Comparison of ENCODE assay signal across 16 cellular contexts in the genomic region with DNA sequence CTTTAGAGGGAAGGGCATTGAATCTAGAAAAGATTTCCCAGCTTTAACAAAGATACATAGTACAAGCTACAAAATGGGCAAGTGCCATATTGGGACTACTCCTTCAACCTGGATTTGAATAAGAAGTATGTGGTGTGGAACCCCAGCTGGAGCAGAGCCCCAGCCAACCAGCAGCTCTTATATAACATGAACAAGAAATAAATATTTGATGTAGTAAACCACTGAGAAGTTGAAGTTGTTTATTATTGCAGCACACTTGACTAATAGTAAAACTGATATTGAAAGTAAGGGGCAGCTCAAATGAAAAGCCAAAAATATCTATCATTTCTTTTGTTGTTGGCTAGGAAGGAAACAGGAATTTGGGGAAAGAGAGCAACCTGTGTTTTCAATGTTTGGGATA.
DNase-seq lines count a peak whose midpoint lies in the region; ATAC-seq and TF ChIP-seq lines count a peak whose summit lies in the region.
"Had no signal": no experiment of that assay in that cellular context is flagged by ENCODE, and none has a peak within 500 bp of the region (broad histone marks: within the 10 kb centered on the region; RNA-seq: fewer than 3 reads in every experiment).

No MANE protein-coding gene starts in this region.

- H4K20me1 ChIP-seq in neural progenitor cell (ENCODE audit: low read depth): no peaks in the 10 kb centered on the region

- no peaks in the 10 kb centered on the region for H3K36me3 Mint-ChIP-seq in neural progenitor cell
- H3K36me3 Mint-ChIP-seq in activated CD4-positive, alpha-beta memory T cell treated with anti-CD3 and anti-CD28 coated beads, Interleukin-2, amount 10 ng/mL, durations not matched to agents 7 days and 5 days (ENCODE audit: low read depth): no peaks in the 10 kb centered on the region
- no peaks in the 10 kb centered on the region for H3K36me3 Mint-ChIP-seq in MCF 10A (ENCODE audit: insufficient read depth, unreplicated experiment)

- H3K27me3 Mint-ChIP-seq in neural progenitor cell (ENCODE audit: insufficient read depth, low read depth) (peaks cover 5% of the 10 kb centered on the region), MCF 10A (ENCODE audit: insufficient read depth, unreplicated experiment) (no peaks in the 10 kb centered on the region)
- H3K27me3 Mint-ChIP-seq in activated CD4-positive, alpha-beta memory T cell treated with anti-CD3 and anti-CD28 coated beads, Interleukin-2, amount 10 ng/mL, durations not matched to agents 7 days and 5 days: no peaks in the 10 kb centered on the region

- H3K4me3 ChIP-seq in neural progenitor cell: no peak overlapping the region
- H3K4me3 ChIP-seq: HAP-1 had no signal

- intact Hi-C loops in MCF 10A (cut with micrococcal nuclease): no loop called here

- no peak for DNase-seq in neural progenitor cell (ENCODE audit: low spot score)
- no peak for DNase-seq in activated CD4-positive, alpha-beta memory T cell treated with anti-CD3 and anti-CD28 coated beads, Interleukin-2, amount 10 ng/mL, durations not matched to agents 7 days and 5 days
- DNase-seq in MCF 10A (ENCODE audit: unreplicated experiment): no peak
- no peak for DNase-seq in epidermal melanocyte (ENCODE audit: insufficient read length, low spot score)
- DNase-seq: DND-41, NCI-H1092, NCI-H2081, NCI-H748 treated with DMSO at 0.1 percent for 48 hours had no signal

- H3K27ac Mint-ChIP-seq in neural progenitor cell (no peak overlapping the region), MCF 10A (ENCODE audit: low read depth, unreplicated experiment) (no peak overlapping the region)
- no peak overlapping the region for H3K27ac Mint-ChIP-seq in activated CD4-positive, alpha-beta memory T cell treated with anti-CD3 and anti-CD28 coated beads, Interleukin-2, amount 10 ng/mL, durations not matched to agents 7 days and 5 days
- H3K27ac Mint-ChIP-seq: T-helper 1 cell treated with Interleukin-12 subunit alpha and Interleukin-12 subunit beta and Interleukin-4 antibody, amounts not matched to agents 30 μg/mL and 1 μg/mL, for 36 hours had no signal

- H3F3A ChIP-seq in neural progenitor cell (ENCODE audit: low read depth): peaks cover 3% of the 10 kb centered on the region

- POLR2A ChIA-PET in activated CD4-positive, alpha-beta memory T cell treated with anti-CD3 and anti-CD28 coated beads, Interleukin-2, amount 10 ng/mL, durations not matched to agents 7 days and 5 days (lab: Charles Lee): no interaction called here
- POLR2A ChIA-PET in MCF 10A (lab: Yijun Ruan, JAX): no interaction called here

- ATAC-seq in GM18867 (IDR thresholded peaks at IDR 0.05; ENCODE audit: unreplicated experiment): peak; percentile 56
- ATAC-seq in GM21786 (IDR thresholded peaks at IDR 0.05; ENCODE audit: unreplicated experiment): peak; percentile 62
- ATAC-seq in HG03175 (IDR thresholded peaks at IDR 0.05; ENCODE audit: unreplicated experiment): peak; percentile 38
- ATAC-seq: PC-3 had no signal

- H3K4me1 ChIP-seq in neural progenitor cell: no peaks in the 10 kb centered on the region
- H3K4me1 ChIP-seq: HAP-1 had no signal

- no peaks in the 10 kb centered on the region for H3K27me3 ChIP-seq in neural progenitor cell

- BruUV-seq in MCF 10A (replicated peaks; lab: Mats Ljungman, UMichigan): no TSS peak

- H3K9me3 Mint-ChIP-seq in neural progenitor cell: no peaks in the 10 kb centered on the region
- H3K9me3 Mint-ChIP-seq in activated CD4-positive, alpha-beta memory T cell treated with anti-CD3 and anti-CD28 coated beads, Interleukin-2, amount 10 ng/mL, durations not matched to agents 7 days and 5 days: no peaks in the 10 kb centered on the region
- peaks cover 8% of the 10 kb centered on the region for H3K9me3 Mint-ChIP-seq in MCF 10A (ENCODE audit: unreplicated experiment)
- H3K9me3 Mint-ChIP-seq: T-helper 1 cell treated with Interleukin-12 subunit alpha and Interleukin-12 subunit beta and Interleukin-4 antibody, amounts not matched to agents 30 μg/mL and 1 μg/mL, for 36 hours had no signal

- peak overlapping the region; percentile 12 for H2AFZ ChIP-seq in neural progenitor cell (replicated peaks)

- no peak for TF ChIP-seq CTCF in neural progenitor cell (IDR thresholded peaks at IDR 0.05)
- TF ChIP-seq CTCF in MCF 10A (IDR thresholded peaks at IDR 0.05; ENCODE audit: unreplicated experiment): no peak

- no peak overlapping the region for H3K4me3 Mint-ChIP-seq in neural progenitor cell
- H3K4me3 Mint-ChIP-seq in activated CD4-positive, alpha-beta memory T cell treated with anti-CD3 and anti-CD28 coated beads, Interleukin-2, amount 10 ng/mL, durations not matched to agents 7 days and 5 days: no peak overlapping the region
- no peak overlapping the region for H3K4me3 Mint-ChIP-seq in MCF 10A (ENCODE audit: unreplicated experiment)
- H3K4me3 Mint-ChIP-seq: T-helper 1 cell treated with Interleukin-12 subunit alpha and Interleukin-12 subunit beta and Interleukin-4 antibody, amounts not matched to agents 30 μg/mL and 1 μg/mL, for 36 hours had no signal

- H3K79me2 ChIP-seq in neural progenitor cell (ENCODE audit: low read depth): no peaks in the 10 kb centered on the region

- H3K4me1 Mint-ChIP-seq in neural progenitor cell (no peaks in the 10 kb centered on the region), MCF 10A (ENCODE audit: insufficient read depth, unreplicated experiment) (no peaks in the 10 kb centered on the region)
- H3K4me1 Mint-ChIP-seq in activated CD4-positive, alpha-beta memory T cell treated with anti-CD3 and anti-CD28 coated beads, Interleukin-2, amount 10 ng/mL, durations not matched to agents 7 days and 5 days: no peaks in the 10 kb centered on the region

- H3K36me3 ChIP-seq in neural progenitor cell: no peaks in the 10 kb centered on the region
- H3K36me3 ChIP-seq: HAP-1 had no signal

- CTCF ChIA-PET in activated CD4-positive, alpha-beta memory T cell treated with anti-CD3 and anti-CD28 coated beads, Interleukin-2, amount 10 ng/mL, durations not matched to agents 7 days and 5 days (lab: Charles Lee): no interaction called here
- CTCF ChIA-PET in MCF 10A (lab: Yijun Ruan, JAX): no interaction called here

- H3K27ac ChIP-seq in neural progenitor cell: no peak overlapping the region
- H3K27ac ChIP-seq: KMS-11, RWPE1 had no signal

- H3K9me3 ChIP-seq in neural progenitor cell (ENCODE audit: low read depth): no peaks in the 10 kb centered on the region
- H3K9me3 ChIP-seq: HAP-1 had no signal

- no peak overlapping the region for H3K4me2 ChIP-seq in neural progenitor cell
- H3K4me2 ChIP-seq: KMS-11 had no signal

- no peak overlapping the region for H3K9ac ChIP-seq in neural progenitor cell
- H3K9ac ChIP-seq: KMS-11 had no signal
